In genomic region chr14:92688434-92689375, GRCh38 we compare ENCODE assay signal across 12 cellular contexts. TPM values are rescaled to one million over a fixed set of nuclear protein-coding genes. Genes with fewer than 3 reads are reported as not detected.
DNase-seq lines count a peak whose midpoint lies in the region; ATAC-seq, FAIRE-seq and TF ChIP-seq lines count a peak whose summit lies in the region.
"Had no signal": no experiment of that assay in that cellular context is flagged by ENCODE, and none has a peak within 500 bp of the region (broad histone marks: within the 10 kb centered on the region; RNA-seq: fewer than 3 reads in every experiment).

No MANE protein-coding gene starts in this region.

- no peaks in the 10 kb centered on the region for H3K4me1 Mint-ChIP-seq in neural crest cell
- H3K4me1 Mint-ChIP-seq in activated T-cell treated with anti-CD3 and anti-CD28 coated beads, Interleukin-2, amount 50 U/mL, for 4 hours (ENCODE audit: low read depth) = peaks cover 17% of the 10 kb centered on the region

- H3K79me2 ChIP-seq in GM12878 (ENCODE audit: control insufficient read depth, insufficient read depth, low read length) = no peaks in the 10 kb centered on the region

- POLR2A ChIA-PET in GM12878 (lab: Charles Lee) = interaction anchor here (0.6 to 0.7 kb wide), 2 partner anchors 10 to 11 kb away, joined by 3 read pairs; no protein-coding TSS in a partner anchor

- CTCF ChIA-PET in GM12878 (lab: Yijun Ruan, JAX) = interaction anchor here (0.6 to 2.9 kb wide), 17 partner anchors 7 to 553 kb away, joined by 3 to 21 read pairs (median 4); no protein-coding TSS in a partner anchor

- peak; percentile 44 for DNase-seq in COR-L47 (lab: John Stamatoyannopoulos, UW)
- DNase-seq in GM12878 (ENCODE audit: low read depth, low spot score) = no peak
- no peak for DNase-seq in neural crest cell (ENCODE audit: low read depth, low spot score)
- DNase-seq in activated T-cell treated with anti-CD3 and anti-CD28 coated beads, Interleukin-2, amount 50 U/mL, for 4 hours = no peak
- no peak for DNase-seq in stimulated activated CD8-positive, alpha-beta memory T cell treated with anti-CD3 and anti-CD28 coated beads, Interleukin-4, amount 100 ng/mL, for 48 hours
- no peak for DNase-seq in NCI-H1930 (lab: John Stamatoyannopoulos, UW)
- DNase-seq: activated CD4-positive, alpha-beta T cell treated with anti-CD3 and anti-CD28 coated beads for 1 hour; spleen had no signal

- H3K27me3 ChIP-seq in HUES48 (ENCODE audit: control insufficient read depth, insufficient read depth, low read length) (peaks cover 22% of the 10 kb centered on the region), GM12878 (replicated peaks in 1 of 2; ENCODE audit: control insufficient read depth in 2 of 2, insufficient read depth in 2 of 2, low read length in 1 of 2) (no peaks in the 10 kb centered on the region)
- H3K27me3 ChIP-seq: BLaER1, spleen had no signal

- TF ChIP-seq POLR2A in GM12878 (IDR thresholded peaks at IDR 0.05; ENCODE audit: low read depth, low read length) = no peak

- TF ChIP-seq EP300 in GM12878 (IDR thresholded peaks at IDR 0.05; ENCODE audit: borderline replicate concordance in 1 of 2, control insufficient read depth in 1 of 2, low read depth in 2 of 2, low read length in 2 of 2) = no peak

- BruUV-seq in GM12878 (replicated peaks; lab: Mats Ljungman, UMichigan) = TSS peak; percentile 22

- FAIRE-seq in GM12878 (lab: Jason Lieb, UNC) = no peak

- WGBS in GM12878 (ENCODE audit: insufficient coverage, insufficient replicate concordance, low lambda C conversion rate, missing lambda C conversion rate) = 97% methylated on average over 27 of the region's 30 CpGs

- ATAC-seq in GM12878 (no peak), HG02970 (IDR thresholded peaks at IDR 0.05; ENCODE audit: low FRiP score, unreplicated experiment) (no peak)
- no peak for ATAC-seq in activated T-cell treated with anti-CD3 and anti-CD28 coated beads, Interleukin-2, amount 50 U/mL, for 4 hours

- H3K36me3 ChIP-seq in HUES48 (ENCODE audit: control insufficient read depth, insufficient read depth, low read length) (no peaks in the 10 kb centered on the region), GM12878 (ENCODE audit: control insufficient read depth in 2 of 2, insufficient read depth in 2 of 2, low read length in 1 of 2) (peaks cover 0 to 15% of the 10 kb centered on the region in 2 experiments; a peak in 2 of 4 replicates)
- H3K36me3 ChIP-seq: cardiac muscle cell had no signal

- peak overlapping the region; percentile 70 for H3K4me3 ChIP-seq in HUES48 (ENCODE audit: low read depth, low read length)
- no peak overlapping the region for H3K4me3 ChIP-seq in GM12878
- H3K4me3 ChIP-seq: BLaER1 had no signal

- no peak overlapping the region for H3K27ac Mint-ChIP-seq in neural crest cell (ENCODE audit: unreplicated experiment)

- in situ Hi-C loops in GM12878 (cut with MboI) = loop anchor here (25.0 kb wide), 1 partner anchor 551 kb away; no protein-coding TSS in a partner anchor

- SMC1A ChIA-PET in GM12878 (lab: Charles Lee; ENCODE audit: uncharacterized antibody, unreplicated experiment) = interaction anchor here (0.8 to 1.3 kb wide), 3 partner anchors 13 to 95 kb away, joined by 3 to 4 read pairs (median 3); no protein-coding TSS in a partner anchor

- H3K9me3 ChIP-seq in HUES48 (ENCODE audit: control insufficient read depth, insufficient read depth, low read length) = no peaks in the 10 kb centered on the region
- no peaks in the 10 kb centered on the region for H3K9me3 ChIP-seq in GM12878 (replicated peaks; ENCODE audit: control insufficient read depth, insufficient read depth, low read length)
- H3K9me3 ChIP-seq: BLaER1, spleen had no signal

- RAD21 ChIA-PET in GM12878 (lab: Charles Lee; ENCODE audit: unreplicated experiment) = interaction anchor here (1.0 to 2.9 kb wide), 4 partner anchors 10 to 99 kb away, joined by 4 to 13 read pairs (median 4); no protein-coding TSS in a partner anchor

- no peaks in the 10 kb centered on the region for H3K36me3 Mint-ChIP-seq in neural crest cell (ENCODE audit: low read depth)
- peaks cover 10% of the 10 kb centered on the region for H3K36me3 Mint-ChIP-seq in activated T-cell treated with anti-CD3 and anti-CD28 coated beads, Interleukin-2, amount 50 U/mL, for 4 hours (ENCODE audit: insufficient read depth)

- H3K4me1 ChIP-seq in HUES48 (ENCODE audit: control insufficient read depth, insufficient read depth, low read length) (no peaks in the 10 kb centered on the region; the same call in 1 of the 2 replicates), GM12878 (ENCODE audit: control insufficient read depth, insufficient read depth, low read length) (no peaks in the 10 kb centered on the region; the same call in 1 of the 2 replicates)

- H3K9me3 Mint-ChIP-seq in neural crest cell = no peaks in the 10 kb centered on the region
- no peaks in the 10 kb centered on the region for H3K9me3 Mint-ChIP-seq in activated T-cell treated with anti-CD3 and anti-CD28 coated beads, Interleukin-2, amount 50 U/mL, for 4 hours

- peak overlapping the region; percentile 51 for H3K4me3 Mint-ChIP-seq in neural crest cell
- no peak overlapping the region for H3K4me3 Mint-ChIP-seq in activated T-cell treated with anti-CD3 and anti-CD28 coated beads, Interleukin-2, amount 50 U/mL, for 4 hours

- no peak overlapping the region for H3K4me2 ChIP-seq in GM12878 (ENCODE audit: control insufficient read depth, insufficient read depth)
- H3K4me2 ChIP-seq: BLaER1 had no signal

- H3K9ac ChIP-seq in HUES48 (ENCODE audit: low read depth, low read length) = no peak overlapping the region
- H3K9ac ChIP-seq in GM12878 (ENCODE audit: control insufficient read depth, insufficient read depth, low read length) = no peak overlapping the region
- H3K9ac ChIP-seq: BLaER1 had no signal

- TF ChIP-seq RAD21 in GM12878 (IDR thresholded peaks at IDR 0.05; ENCODE audit: insufficient read depth, low read depth, low read length) = no peak

- H3K27ac ChIP-seq in HUES48 (ENCODE audit: low read depth, low read length) (no peak overlapping the region), GM12878 (ENCODE audit: control insufficient read depth, insufficient read depth) (no peak overlapping the region)
- H3K27ac ChIP-seq: BLaER1, cardiac muscle cell had no signal

- H3K27me3 Mint-ChIP-seq in neural crest cell (ENCODE audit: low read depth) = peaks cover 16% of the 10 kb centered on the region
- no peaks in the 10 kb centered on the region for H3K27me3 Mint-ChIP-seq in activated T-cell treated with anti-CD3 and anti-CD28 coated beads, Interleukin-2, amount 50 U/mL, for 4 hours (ENCODE audit: low read depth)

- intact Hi-C loops in GM12878 (cut with micrococcal nuclease; ENCODE audit: unreplicated experiment) = loop anchor here (10.0 kb wide), 1 partner anchor 364 kb away; the partner anchor contains the start of gene SLC24A4

- H2AFZ ChIP-seq in GM12878 (ENCODE audit: control insufficient read depth, low read depth, low read length) = no peak overlapping the region

- H4K20me1 ChIP-seq in GM12878 (ENCODE audit: control insufficient read depth, insufficient read depth) = no peaks in the 10 kb centered on the region
- H4K20me1 ChIP-seq: BLaER1 had no signal

- no peak for TF ChIP-seq CTCF in GM12878 (IDR thresholded peaks at IDR 0.05 in 2 of 3, conservative IDR thresholded peaks at IDR 0.05 in 1 of 3; ENCODE audit: control insufficient read depth in 2 of 3, extremely low read depth in 1 of 3, insufficient read depth in 1 of 3, low read depth in 3 of 3, low read length in 3 of 3)
- TF ChIP-seq CTCF in neural crest cell (conservative IDR thresholded peaks at IDR 0.05) = no peak

TF ChIP-seq in GM12878, 131 proteins besides CTCF, POLR2A, EP300 and RAD21 (continues in another document):
- TF ChIP-seq NR2C2 (IDR thresholded peaks at IDR 0.05; ENCODE audit: borderline replicate concordance, control insufficient read depth, insufficient read length, low read depth) (no peak), ATF2 (IDR thresholded peaks at IDR 0.05; ENCODE audit: low read length) (no peak), ZNF24 (IDR thresholded peaks at IDR 0.05) (no peak)

RNA-seq across cellular contexts. Expression of gene LGMN, which starts 59.7 kb away (rescaled TPM):
- total RNA-seq in GM12878 (2013; cell fraction: nucleolus; rRNA removed) = 344 and 379 TPM in 2 replicates
- total RNA-seq in GM12878 (2014; rRNA removed) (3.7 and 4.2 TPM in 2 replicates), GM12878 (2014; rRNA removed; fragmentation: Illumina TruSeq; extraction: Trizol) (2.6 and 3.4 TPM in 2 replicates), GM12878 (2021) (3.3 and 3.5 TPM in 2 replicates), neural crest cell (35.3 and 37.0 TPM in 2 replicates)
- 39.2 TPM for polyA plus RNA-seq in GM12878 (2011; ENCODE audit: low read depth)
- polyA plus RNA-seq in GM12878 (2011; rRNA removed) (134 and 192 TPM in 2 replicates), GM12878 (2014; fragmentation: Illumina TruSeq; extraction: Trizol) (4.3 and 4.4 TPM in 2 replicates), GM12878 (2014; fragmentation: Nextera tagmentation; extraction: Ambion mirVana) (1 to 10 TPM in 1 of 2 experiments, under 1 TPM in 1; 0.71 to 1.1 TPM), GM12878 (2014; rRNA removed) (3.4 and 3.9 TPM in 2 replicates), GM12878 (2016; fragmentation: Nextera tagmentation; extraction: Ambion mirVana) (10 to 100 TPM; 11.1 to 11.3 TPM)
- polyA plus RNA-seq in GM12878 (2011; cell fraction: cytosol; rRNA removed) = 157 and 254 TPM in 2 replicates
- 130 and 231 TPM in 2 replicates for polyA plus RNA-seq in GM12878 (2011; cell fraction: nucleus; rRNA removed)
- polyA plus RNA-seq in GM12878 (2012) = 66.3 and 79.3 TPM in 2 replicates
- polyA minus RNA-seq in GM12878 (2011; rRNA and poly(A)+ RNA removed) = 119 and 127 TPM in 2 replicates
- 25.0 and 25.4 TPM in 2 replicates for polyA minus RNA-seq in GM12878 (2011; cell fraction: cytosol; rRNA and poly(A)+ RNA removed)
- 37.6 and 39.7 TPM in 2 replicates for polyA minus RNA-seq in GM12878 (2011; cell fraction: nucleus; rRNA and poly(A)+ RNA removed)
- total RNA-seq in activated T-cell treated with anti-CD3 and anti-CD28 coated beads, Interleukin-2, amount 50 U/mL, for 4 hours = 1 to 10 TPM; 2.9 to 4.8 (median 3.3) TPM
